ENCODE assay signal across 26 cellular contexts in the genomic region with DNA sequence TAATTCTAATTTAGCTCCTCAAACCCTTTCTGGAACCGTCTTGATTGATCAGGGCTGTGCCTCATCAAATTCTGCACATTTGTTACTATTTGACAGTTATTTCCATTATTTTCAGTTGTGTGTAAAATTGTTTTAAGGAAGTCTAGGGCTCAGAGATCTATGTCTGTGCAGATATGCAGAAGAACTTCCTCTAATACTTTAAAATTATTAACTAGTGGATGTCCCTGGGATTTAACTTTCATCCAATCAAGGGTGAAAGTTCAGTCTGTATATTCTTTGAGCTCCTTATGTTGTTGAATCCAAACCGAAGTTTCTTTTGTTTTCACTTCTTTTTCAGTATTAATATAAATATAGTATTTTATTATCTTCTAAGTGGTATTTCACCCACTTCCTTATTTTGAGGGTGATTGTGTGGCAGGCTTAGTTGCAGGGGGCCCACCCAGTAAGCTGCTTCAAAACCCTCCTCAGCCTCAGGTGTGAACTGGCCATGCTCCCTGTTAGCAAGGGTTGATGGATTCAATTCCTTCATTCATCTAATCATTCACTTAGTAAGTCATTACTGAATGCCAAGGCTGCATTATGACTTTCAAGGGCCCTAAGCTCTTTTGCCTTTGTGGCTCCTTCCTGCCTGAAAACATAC. TPM values are rescaled to one million over a fixed set of nuclear protein-coding genes. Genes with fewer than 3 reads are reported as not detected.
DNase-seq lines count a peak whose midpoint lies in the region; ATAC-seq, FAIRE-seq and TF ChIP-seq lines count a peak whose summit lies in the region.
"Had no signal": no experiment of that assay in that cellular context is flagged by ENCODE, and none has a peak within 500 bp of the region (broad histone marks: within the 10 kb centered on the region; RNA-seq: fewer than 3 reads in every experiment).

No MANE protein-coding gene starts in this region.

- TF ChIP-seq POLR2A in NB4 (IDR thresholded peaks at IDR 0.05; ENCODE audit: extremely low read depth, insufficient read length) (no peak), K562 (conservative IDR thresholded peaks at IDR 0.05) (no peak)

- no peak overlapping the region for H3K4me3 ChIP-seq in NB4 (ENCODE audit: low read depth, low read length)
- H3K4me3 ChIP-seq in K562, result no peak overlapping the region
- no peak overlapping the region for H3K4me3 ChIP-seq in small intestine (ENCODE audit: low read depth in 1 of 2, low read length in 2 of 2)
- H3K4me3 ChIP-seq: ascending aorta, lower lobe of right lung, Peyer's patch, right lobe of liver, SJSA1 had no signal

- FAIRE-seq in K562 (lab: Jason Lieb, UNC) (no peak), small intestine (lab: Jason Lieb, UNC) (no peak)

- H3K36me3 ChIP-seq in K562 (ENCODE audit: control insufficient read depth, insufficient read depth, low read length) (peaks cover 6% of the 10 kb centered on the region; the same call in 1 of the 3 replicates), small intestine (ENCODE audit: control insufficient read depth in 2 of 2, insufficient read depth in 2 of 2, low read length in 2 of 2) (no peaks in the 10 kb centered on the region)
- H3K36me3 ChIP-seq: ascending aorta, lower lobe of right lung, right lobe of liver, tibial artery had no signal

- no TSS peak for BruUV-seq in K562 (replicated peaks; lab: Mats Ljungman, UMichigan)

- CTCF ChIA-PET in K562 (lab: Yijun Ruan, JAX; ENCODE audit: low intra/inter-chr PET ratio), result no interaction called here

- no peak for ATAC-seq in K562
- no peak for ATAC-seq in GM21360 (IDR thresholded peaks at IDR 0.05; ENCODE audit: unreplicated experiment)
- ATAC-seq: lower lobe of right lung; right lobe of liver; stimulated activated naive CD8-positive, alpha-beta T cell treated with anti-CD3 and anti-CD28 coated beads, Interleukin-15, amount 100 ng/mL, for 72 hours had no signal

- DNase-seq in DMS53 (lab: John Stamatoyannopoulos, UW), result peak; percentile 8
- no peak for DNase-seq in DMS53 treated with DMSO at 0.1 percent for 48 hours (lab: John Stamatoyannopoulos, UW; ENCODE audit: unreplicated experiment)
- DNase-seq in NB4 (ENCODE audit: low read depth), result peak; percentile 58
- DNase-seq in K562 (ENCODE audit: extremely low read depth in 1 of 4, low spot score in 3 of 4), result no peak
- peak; percentile 55 for DNase-seq in small intestine
- no peak for DNase-seq in NCI-H2171 (lab: John Stamatoyannopoulos, UW)
- DNase-seq in NCI-H226, result no peak
- DNase-seq: activated CD4-positive, alpha-beta T cell treated with anti-CD3 and anti-CD28 coated beads, Interleukin-2, amount 10 ng/mL, durations not matched to agents 24 days and 14 days; caudate nucleus; CD8-positive, alpha-beta memory T cell; DMS153; GF-D8; H9; islet precursor cell; lower lobe of right lung; NCI-H1417 treated with DMSO at 0.1 percent for 48 hours; NCI-H2081 treated with DMSO at 0.1 percent for 48 hours; NCI-H446 treated with DMSO at 0.1 percent for 48 hours; nephron progenitor cell; Peyer's patch; right lobe of liver; stimulated activated naive CD8-positive, alpha-beta T cell treated with anti-CD3 and anti-CD28 coated beads, Interleukin-15, amount 100 ng/mL, for 72 hours; tibial artery had no signal

- H3K27me3 ChIP-seq in K562 (ENCODE audit: control insufficient read depth in 2 of 2, insufficient read depth in 2 of 2, low read length in 2 of 2) (no peaks in the 10 kb centered on the region), small intestine (ENCODE audit: control insufficient read depth in 2 of 2, insufficient read depth in 2 of 2, low read length in 2 of 2) (no peaks in the 10 kb centered on the region)
- H3K27me3 ChIP-seq: ascending aorta, Peyer's patch, right lobe of liver, SJSA1, tibial artery had no signal

- TF ChIP-seq RAD21 in K562 (CRISPR knock-in tag; conservative IDR thresholded peaks at IDR 0.05 in 1 of 2, IDR thresholded peaks at IDR 0.05 in 1 of 2), result no peak

- H3K9me3 ChIP-seq in K562 (replicated peaks; ENCODE audit: control insufficient read depth, insufficient read depth, low read depth, low read length), result no peaks in the 10 kb centered on the region
- H3K9me3 ChIP-seq in small intestine (ENCODE audit: control insufficient read depth, low read depth), result no peaks in the 10 kb centered on the region
- H3K9me3 ChIP-seq: ascending aorta, lower lobe of right lung, Peyer's patch, right lobe of liver, SJSA1, tibial artery had no signal

- in situ Hi-C loops in K562 (cut with MboI), result no loop called here

- H3K79me2 ChIP-seq in K562 (ENCODE audit: control insufficient read depth, insufficient read depth, low read length), result peaks cover 28% of the 10 kb centered on the region

- no peak overlapping the region for H3K9ac ChIP-seq in K562 (ENCODE audit: insufficient read depth in 1 of 2, low read depth in 2 of 2, low read length in 2 of 2)

- intact Hi-C loops in K562 (cut with micrococcal nuclease), result loop anchor here (5.0 kb wide), 1 partner anchor 111 kb away; a partner anchor contains a TSS

- no peak overlapping the region for H3K4me2 ChIP-seq in K562 (ENCODE audit: insufficient read depth, low read length)

- TF ChIP-seq EP300 in K562 (IDR thresholded peaks at IDR 0.05; ENCODE audit: low read length), result no peak

- H3K27ac ChIP-seq in K562 (ENCODE audit: extremely low read depth, low read depth, low read length) (no peak overlapping the region), small intestine (ENCODE audit: low read depth in 1 of 2, low read length in 1 of 2) (no peak overlapping the region)
- H3K27ac ChIP-seq: lower lobe of right lung, right lobe of liver, SJSA1 had no signal

- POLR2A ChIA-PET in K562 (lab: Yijun Ruan, JAX), result interaction anchor here (0.9 to 1.0 kb wide), 2 partner anchors 19 to 22 kb away, joined by 3 read pairs; a partner anchor contains a TSS

- WGBS in K562 (ENCODE audit: insufficient coverage, low coverage, missing lambda C conversion rate), result 27% methylated on average over 2 of the region's 2 CpGs
- WGBS in small intestine, 3 donors, result 12 to 31% (median 28%) methylated on average over 2 of the region's 2 CpGs

- peak overlapping the region; percentile 38; the same call in 1 of the 2 replicates for H2AFZ ChIP-seq in K562 (ENCODE audit: low read depth, low read length)

- H3K4me1 ChIP-seq in K562 (replicated peaks in 1 of 2; ENCODE audit: control insufficient read depth in 2 of 2, insufficient read depth in 2 of 2, low read length in 2 of 2) (peaks cover 13 to 15% of the 10 kb centered on the region in 2 experiments), small intestine (ENCODE audit: control insufficient read depth in 2 of 2, insufficient read depth in 1 of 2, low read depth in 1 of 2, low read length in 1 of 2) (peaks cover 2% of the 10 kb centered on the region in 2 donors)

- no peak for TF ChIP-seq CTCF in NB4 (IDR thresholded peaks at IDR 0.05; ENCODE audit: low read depth, low read length)
- no peak for TF ChIP-seq CTCF in K562 (IDR thresholded peaks at IDR 0.05 in 2 of 3, conservative IDR thresholded peaks at IDR 0.05 in 1 of 3; ENCODE audit: insufficient read depth in 2 of 3, low read depth in 1 of 3, low read length in 3 of 3)

- no peaks in the 10 kb centered on the region for H3K9me1 ChIP-seq in K562 (ENCODE audit: control insufficient read depth, insufficient read depth, low read length)

- H4K20me1 ChIP-seq in K562 (replicated peaks; ENCODE audit: control insufficient read depth, insufficient read depth, low read length), result no peaks in the 10 kb centered on the region

TF ChIP-seq in K562, 482 proteins besides CTCF, POLR2A, EP300 and RAD21:
- TF ChIP-seq SPI1 (IDR thresholded peaks at IDR 0.05; ENCODE audit: borderline replicate concordance, low read depth, low read length) (peak; percentile 82; the same call in 1 of the 2 replicates), CBX3 (IDR thresholded peaks at IDR 0.05; ENCODE audit: borderline replicate concordance in 1 of 2, low read length in 2 of 2) (no peak)
TF ChIP-seq in K562: peak in this region for 1.

RNA-seq across cellular contexts. Expression of a gene that starts 2.1 kb away (rescaled TPM):
- total RNA-seq in K562 (2011; cell fraction: chromatin; rRNA removed; ENCODE audit: low replicate concordance), result 7.6 and 10.7 TPM in 2 replicates
- total RNA-seq in K562 (2011; cell fraction: nucleolus; rRNA removed), result 8.4 and 9.3 TPM in 2 replicates
- 11.9 and 14.4 TPM in 2 replicates for total RNA-seq in K562 (2011; cell fraction: nucleoplasm; rRNA removed)
- total RNA-seq in K562 (2014; rRNA removed) (18.9 and 19.3 TPM in 2 replicates), K562 (2014; rRNA removed; fragmentation: Illumina TruSeq; extraction: Trizol) (22.0 and 26.7 TPM in 2 replicates), K562 (2015; rRNA removed; fragmentation: Illumina TruSeq; extraction: Trizol) (13.0 and 13.6 TPM in 2 replicates), K562 (2021) (19.7 and 20.1 TPM in 2 replicates)
- polyA plus RNA-seq in K562 (2011; rRNA removed) (11.3 and 12.8 TPM in 2 replicates), K562 (2014; fragmentation: Illumina TruSeq; extraction: Trizol) (13.7 and 18.0 TPM in 2 replicates), K562 (2014; fragmentation: Nextera tagmentation; extraction: Ambion mirVana) (10 to 100 TPM; 16.3 to 17.3 TPM), K562 (2014; rRNA removed) (11.0 and 15.3 TPM in 2 replicates), small intestine (10 to 100 TPM; 42.2 to 80.0 (median 62.8) TPM)
- polyA plus RNA-seq in K562 (2011; cell fraction: cytosol; rRNA removed), result 4.3 and 7.9 TPM in 2 replicates
- polyA plus RNA-seq in K562 (2011; cell fraction: nucleus; rRNA removed), result 4.9 and 5.3 TPM in 2 replicates
- polyA plus RNA-seq in K562 (2012), result 18.9 and 32.6 TPM in 2 replicates
- polyA minus RNA-seq in K562 (2011; rRNA and poly(A)+ RNA removed), result 5.2 and 5.3 TPM in 2 replicates
- 2.8 and 5.6 TPM in 2 replicates for polyA minus RNA-seq in K562 (2011; cell fraction: cytosol; rRNA and poly(A)+ RNA removed)
- 2.3 and 3.9 TPM in 2 replicates for polyA minus RNA-seq in K562 (2011; cell fraction: nucleus; rRNA and poly(A)+ RNA removed)

RNA-seq across cellular contexts. Expression of a gene that starts 22.3 kb away (rescaled TPM):
- total RNA-seq in K562 (2011; cell fraction: chromatin; rRNA removed; ENCODE audit: low replicate concordance), result 152 and 418 TPM in 2 replicates
- total RNA-seq in K562 (2011; cell fraction: nucleolus; rRNA removed), result 90.4 and 102 TPM in 2 replicates
- 137 TPM in 2 replicates for total RNA-seq in K562 (2011; cell fraction: nucleoplasm; rRNA removed)
- total RNA-seq in K562 (2014; rRNA removed), result 48.9 and 49.0 TPM in 2 replicates
- total RNA-seq in K562 (2014; rRNA removed; fragmentation: Illumina TruSeq; extraction: Trizol), result 84.9 and 102 TPM in 2 replicates
- 95.9 and 99.0 TPM in 2 replicates for total RNA-seq in K562 (2015; rRNA removed; fragmentation: Illumina TruSeq; extraction: Trizol)
- 70.6 and 74.6 TPM in 2 replicates for total RNA-seq in K562 (2021)
- 49.2 and 76.4 TPM in 2 replicates for polyA plus RNA-seq in K562 (2011; rRNA removed)
- polyA plus RNA-seq in K562 (2011; cell fraction: cytosol; rRNA removed), result 13.4 and 17.2 TPM in 2 replicates
- polyA plus RNA-seq in K562 (2011; cell fraction: nucleus; rRNA removed), result 47.3 and 53.9 TPM in 2 replicates
- 36.5 and 64.5 TPM in 2 replicates for polyA plus RNA-seq in K562 (2012)
- 83.4 and 87.6 TPM in 2 replicates for polyA plus RNA-seq in K562 (2014; fragmentation: Illumina TruSeq; extraction: Trizol)
- polyA plus RNA-seq in K562 (2014; fragmentation: Nextera tagmentation; extraction: Ambion mirVana), result 10 to 100 TPM; 26.2 to 32.3 TPM
- 61.6 and 77.6 TPM in 2 replicates for polyA plus RNA-seq in K562 (2014; rRNA removed)
- 112 and 129 TPM in 2 replicates for polyA minus RNA-seq in K562 (2011; rRNA and poly(A)+ RNA removed)
- 41.5 and 63.3 TPM in 2 replicates for polyA minus RNA-seq in K562 (2011; cell fraction: cytosol; rRNA and poly(A)+ RNA removed)
- 50.8 and 67.5 TPM in 2 replicates for polyA minus RNA-seq in K562 (2011; cell fraction: nucleus; rRNA and poly(A)+ RNA removed)
- polyA plus RNA-seq in small intestine, result 10 to 100 TPM; 17.0 to 21.2 (median 19.4) TPM

Comparison
In these comparisons a context has a peak if more than half of its experiments do, and no peak if none do; other contexts are left out.
1. DNase-seq: peak in DMS53 (single experiment), NB4 (single experiment) and small intestine (single experiment); none in DMS53 treated with DMSO at 0.1 percent for 48 hours (single experiment), K562 (0 of 4), NCI-H2171 (single experiment) and NCI-H226 (single experiment).